30 cellular contexts compared by ENCODE assay signal in the genomic region with DNA sequence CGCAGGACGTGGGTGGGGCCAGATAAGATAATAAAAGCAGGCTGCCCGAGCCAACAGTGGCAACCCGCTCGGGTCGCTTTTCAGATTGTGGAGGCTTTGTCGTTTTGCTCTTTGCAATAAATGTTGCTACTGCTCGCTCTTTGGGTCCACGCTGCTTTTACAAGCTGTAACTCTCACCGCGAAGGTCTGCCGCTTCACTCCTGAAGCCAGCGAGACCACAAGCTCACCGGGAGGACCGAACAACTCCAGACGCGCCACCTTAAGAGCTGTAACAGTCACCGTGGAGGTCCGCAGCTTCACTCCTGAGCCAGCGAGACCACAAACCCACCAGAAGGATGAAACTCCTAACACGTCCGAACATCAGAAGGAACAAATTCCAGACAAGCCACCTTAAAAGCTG.
"Had no signal": no experiment of that assay in that cellular context is flagged by ENCODE, and none has a peak within 500 bp of the region (broad histone marks: within the 10 kb centered on the region; RNA-seq: fewer than 3 reads in every experiment).

No MANE protein-coding gene starts in this region.

- H3K36me3 ChIP-seq: neural progenitor cell, neutrophil, pancreas, right lobe of liver, sigmoid colon, suprapubic skin, thoracic aorta, thyroid gland, tibial nerve, upper lobe of left lung, uterus had no signal

- H3K4me3 ChIP-seq: neural progenitor cell, pancreas, psoas muscle, right lobe of liver, sigmoid colon, suprapubic skin, thoracic aorta, thyroid gland, tibial nerve, upper lobe of left lung, uterus had no signal

- DNase-seq: naive B cell; naive thymus-derived CD8-positive, alpha-beta T cell; nucleus accumbens; psoas muscle; right lobe of liver; sigmoid colon; small intestine; stimulated activated CD4-positive, alpha-beta T cell treated with anti-CD3 and anti-CD28 coated beads, Interleukin-12 subunit alpha, Interleukin-12 subunit beta, amount 100 ng/mL, for 4 hours; stimulated activated CD4-positive, alpha-beta T cell treated with anti-CD3 and anti-CD28 coated beads, Interleukin-1b, Interleukin-23, amount 100 ng/mL, for 48 hours; stimulated activated CD4-positive, alpha-beta T cell treated with anti-CD3 and anti-CD28 coated beads, Interleukin-4, amount 100 ng/mL, for 1 hour; stimulated activated CD4-positive, alpha-beta T cell treated with anti-CD3 and anti-CD28 coated beads, Interleukin-4, amount 100 ng/mL, for 4 hours; stimulated activated CD8-positive, alpha-beta memory T cell treated with anti-CD3 and anti-CD28 coated beads, Interleukin-4, amount 100 ng/mL, for 48 hours; stimulated activated naive CD4-positive, alpha-beta T cell; stimulated activated naive CD8-positive, alpha-beta T cell treated with anti-CD3 and anti-CD28 coated beads, Interleukin-15, amount 100 ng/mL, for 72 hours; stimulated activated naive CD8-positive, alpha-beta T cell treated with anti-CD3 and anti-CD28 coated beads, Interleukin-15, Interleukin-2, amounts not matched to agents 100 U/mL and 50 U/mL, for 24 hours; substantia nigra; thyroid gland; trophoblast cell; uterus had no signal

- H3K4me1 Mint-ChIP-seq: naive B cell; naive thymus-derived CD8-positive, alpha-beta T cell; neural progenitor cell; stimulated activated memory B cell treated with anti-CD40 and anti-IgM and Interleukin-4, amounts not matched to agents 10 μg/mL and 1 μg/mL and 100 μg/mL, for 72 hours; stimulated activated naive CD8-positive, alpha-beta T cell treated with anti-CD3 and anti-CD28 coated beads, Interleukin-15, amount 100 ng/mL, for 72 hours had no signal

- H3K4me3 Mint-ChIP-seq: naive B cell; naive thymus-derived CD8-positive, alpha-beta T cell; natural killer cell treated with Interleukin-12 subunit alpha and Interleukin-12 subunit beta and Interleukin-15 and Interleukin-18, amount 100 ng/mL, for 72 hours; neural progenitor cell; stimulated activated memory B cell treated with anti-CD40 and anti-IgM and Interleukin-4, amounts not matched to agents 10 μg/mL and 1 μg/mL and 100 μg/mL, for 72 hours; stimulated activated naive CD8-positive, alpha-beta T cell treated with anti-CD3 and anti-CD28 coated beads, Interleukin-15, amount 100 ng/mL, for 72 hours had no signal

- H3K27ac Mint-ChIP-seq: naive B cell; natural killer cell treated with Interleukin-12 subunit alpha and Interleukin-12 subunit beta and Interleukin-15 and Interleukin-18, amount 100 ng/mL, for 72 hours; neural progenitor cell; progenitor cell of endocrine pancreas; stimulated activated memory B cell treated with anti-CD40 and anti-IgM and Interleukin-4, amounts not matched to agents 10 μg/mL and 1 μg/mL and 100 μg/mL, for 72 hours; stimulated activated naive CD8-positive, alpha-beta T cell treated with anti-CD3 and anti-CD28 coated beads, Interleukin-15, amount 100 ng/mL, for 72 hours had no signal

- ATAC-seq: naive thymus-derived CD8-positive, alpha-beta T cell; natural killer cell treated with Interleukin-12 subunit alpha and Interleukin-12 subunit beta and Interleukin-15 and Interleukin-18, amount 100 ng/mL, for 72 hours; pancreas; psoas muscle; right cardiac atrium; right lobe of liver; stimulated activated memory B cell treated with anti-CD40 and anti-IgM and Interleukin-4, amounts not matched to agents 10 μg/mL and 1 μg/mL and 100 μg/mL, for 72 hours; stimulated activated naive CD8-positive, alpha-beta T cell treated with anti-CD3 and anti-CD28 coated beads, Interleukin-15, amount 100 ng/mL, for 72 hours; stimulated activated naive CD8-positive, alpha-beta T cell treated with anti-CD3 and anti-CD28 coated beads, Interleukin-15, Interleukin-2, amounts not matched to agents 100 U/mL and 50 U/mL, for 24 hours had no signal

- H3K9me3 ChIP-seq: neutrophil, pancreas, psoas muscle, right lobe of liver, sigmoid colon, thoracic aorta, thyroid gland, tibial nerve, uterus had no signal

- H3K27ac ChIP-seq: neural progenitor cell, neutrophil, pancreas, psoas muscle, right lobe of liver, sigmoid colon, suprapubic skin, thoracic aorta, thyroid gland, tibial nerve, upper lobe of left lung, uterus had no signal

- H3K27me3 Mint-ChIP-seq: naive B cell; naive thymus-derived CD8-positive, alpha-beta T cell; natural killer cell treated with Interleukin-12 subunit alpha and Interleukin-12 subunit beta and Interleukin-15 and Interleukin-18, amount 100 ng/mL, for 72 hours; progenitor cell of endocrine pancreas; stimulated activated memory B cell treated with anti-CD40 and anti-IgM and Interleukin-4, amounts not matched to agents 10 μg/mL and 1 μg/mL and 100 μg/mL, for 72 hours; stimulated activated naive CD8-positive, alpha-beta T cell treated with anti-CD3 and anti-CD28 coated beads, Interleukin-15, amount 100 ng/mL, for 72 hours had no signal

- H2AFZ ChIP-seq: neural progenitor cell had no signal

- H3K9ac ChIP-seq: neural progenitor cell had no signal

- H3K4me1 ChIP-seq: neural progenitor cell, pancreas, psoas muscle, right lobe of liver, sigmoid colon, suprapubic skin, thyroid gland, tibial nerve, upper lobe of left lung, uterus had no signal

- H3K36me3 Mint-ChIP-seq: naive B cell; naive thymus-derived CD8-positive, alpha-beta T cell; neural progenitor cell; stimulated activated memory B cell treated with anti-CD40 and anti-IgM and Interleukin-4, amounts not matched to agents 10 μg/mL and 1 μg/mL and 100 μg/mL, for 72 hours had no signal

- FAIRE-seq: pancreas, small intestine had no signal

- H3K9me3 Mint-ChIP-seq: neural progenitor cell; stimulated activated naive CD8-positive, alpha-beta T cell treated with anti-CD3 and anti-CD28 coated beads, Interleukin-15, amount 100 ng/mL, for 72 hours had no signal

- H3K4me2 ChIP-seq: neural progenitor cell had no signal

- H3K27me3 ChIP-seq: neural progenitor cell, neutrophil, pancreas, right lobe of liver, sigmoid colon, suprapubic skin, thyroid gland, tibial nerve, upper lobe of left lung, uterus had no signal
